ENCODE assay signal across 9 cellular contexts in genomic region chr21:43333301-43334062, GRCh38.
DNase-seq lines count a peak whose midpoint lies in the region; ATAC-seq, FAIRE-seq and TF ChIP-seq lines count a peak whose summit lies in the region.
"Had no signal": no experiment of that assay in that cellular context is flagged by ENCODE, and none has a peak within 500 bp of the region (broad histone marks: within the 10 kb centered on the region; RNA-seq: fewer than 3 reads in every experiment).

No MANE protein-coding gene starts in this region.

- ATAC-seq in GM18498 (IDR thresholded peaks at IDR 0.05; ENCODE audit: unreplicated experiment) (no peak), GM18502 (IDR thresholded peaks at IDR 0.05; ENCODE audit: poor library complexity, unreplicated experiment) (no peak), GM18868 (IDR thresholded peaks at IDR 0.05; ENCODE audit: unreplicated experiment) (no peak)
- ATAC-seq in CD8-positive, alpha-beta T cell = no peak

- no peak overlapping the region for H3K4me3 ChIP-seq in CD8-positive, alpha-beta T cell (ENCODE audit: low read depth, low read length)

- intact Hi-C loops in CD8-positive, alpha-beta T cell (cut with DNase I, micrococcal nuclease) = no loop called here

- no peak overlapping the region for H3K27ac Mint-ChIP-seq in CD8-positive, alpha-beta T cell

- peak; percentile 75 for DNase-seq in RWPE1 (ENCODE audit: low spot score)
- DNase-seq in glomerular visceral epithelial cell (ENCODE audit: extremely low spot score) = peak; percentile 78
- peak; percentile 64 for DNase-seq in retina
- no peak for DNase-seq in CD8-positive, alpha-beta T cell

- no peak overlapping the region for H3K4me3 Mint-ChIP-seq in CD8-positive, alpha-beta T cell

- TF ChIP-seq CTCF in RWPE1 (conservative IDR thresholded peaks at IDR 0.05; ENCODE audit: low read depth) = no peak
- TF ChIP-seq CTCF in CD8-positive, alpha-beta T cell (IDR thresholded peaks at IDR 0.05) = no peak

- H3K4me1 ChIP-seq in CD8-positive, alpha-beta T cell (ENCODE audit: insufficient read depth, low read length) = peaks cover 9% of the 10 kb centered on the region

- H3K27me3 ChIP-seq in CD8-positive, alpha-beta T cell (ENCODE audit: insufficient read depth, low read length) = no peaks in the 10 kb centered on the region

- CTCF ChIA-PET in RWPE1 (lab: Yijun Ruan, JAX) = no interaction called here
- CTCF ChIA-PET in CD8-positive, alpha-beta T cell (lab: Charles Lee) = no interaction called here

- H3K36me3 Mint-ChIP-seq in CD8-positive, alpha-beta T cell = no peaks in the 10 kb centered on the region

- POLR2A ChIA-PET in RWPE1 (lab: Yijun Ruan, JAX; ENCODE audit: low non-redundant PET) = interaction anchor here (0.7 to 1.2 kb wide), 2 partner anchors 39 to 140 kb away, joined by 3 read pairs; no protein-coding TSS in a partner anchor
- POLR2A ChIA-PET in CD8-positive, alpha-beta T cell (lab: Charles Lee) = no interaction called here

- H3K9me3 ChIP-seq in CD8-positive, alpha-beta T cell (ENCODE audit: low read length) = no peaks in the 10 kb centered on the region

- H3K9me3 Mint-ChIP-seq in CD8-positive, alpha-beta T cell = peaks cover 2% of the 10 kb centered on the region

- peak; percentile 23 for FAIRE-seq in G401.6 (lab: Jason Lieb, UNC)

- H3K4me1 Mint-ChIP-seq in CD8-positive, alpha-beta T cell (ENCODE audit: low read depth) = peaks cover 3% of the 10 kb centered on the region

- H3K27me3 Mint-ChIP-seq in CD8-positive, alpha-beta T cell (ENCODE audit: low read depth) = no peaks in the 10 kb centered on the region

- peak overlapping the region; percentile 97 for H3K27ac ChIP-seq in RWPE1
- H3K27ac ChIP-seq in CD8-positive, alpha-beta T cell (ENCODE audit: low read depth, low read length) = no peak overlapping the region
- H3K27ac ChIP-seq: HL-60 had no signal

- H3K36me3 ChIP-seq in CD8-positive, alpha-beta T cell (ENCODE audit: insufficient read depth, low read length) = no peaks in the 10 kb centered on the region

Comparison
In these comparisons a context has a peak if more than half of its experiments do, and no peak if none do; other contexts are left out.
1. DNase-seq: peak in RWPE1 (single experiment), glomerular visceral epithelial cell (single experiment) and retina (single experiment); none in CD8-positive, alpha-beta T cell (0 of 7).